ENCODE assay signal across 8 cellular contexts in genomic region chr1:221839794-221840395, GRCh38.
DNase-seq lines count a peak whose midpoint lies in the region; ATAC-seq lines count a peak whose summit lies in the region.

No MANE protein-coding gene starts in this region.

- peak overlapping the region; percentile 47 for H3K9ac ChIP-seq in adipocyte (ENCODE audit: low read length)

- H3K9me3 ChIP-seq in adipocyte (ENCODE audit: control insufficient read depth, low read length): no peaks in the 10 kb centered on the region

- peak; percentile 97 for ATAC-seq in GM18520 (IDR thresholded peaks at IDR 0.05; ENCODE audit: unreplicated experiment)
- peak; percentile 83 for ATAC-seq in HG02970 (IDR thresholded peaks at IDR 0.05; ENCODE audit: low FRiP score, unreplicated experiment)

- DNase-seq in SW480 (ENCODE audit: low spot score): peak; percentile 82
- peak; percentile 69 for DNase-seq in adipocyte (ENCODE audit: low read depth)
- peak; percentile 59 to 86 for DNase-seq in lung microvascular endothelial cell (ENCODE audit: low read depth in 2 of 2)
- DNase-seq in nucleus accumbens (lab: John Stamatoyannopoulos, UW): no peak
- no peak for DNase-seq in SK-N-DZ (ENCODE audit: low spot score)

- H3K27ac Mint-ChIP-seq in stimulated activated naive CD8-positive, alpha-beta T cell treated with anti-CD3 and anti-CD28 coated beads, Interleukin-15, Interleukin-2, amounts not matched to agents 100 ng/mL and 50 ng/mL, for 24 hours: peak overlapping the region; percentile 95

- no peaks in the 10 kb centered on the region for H3K36me3 ChIP-seq in adipocyte (ENCODE audit: control insufficient read depth, insufficient read depth, low read length, severe bottlenecking)

- H3K4me3 ChIP-seq in adipocyte (ENCODE audit: low read length): peak overlapping the region; percentile 14

- H3K4me3 Mint-ChIP-seq in stimulated activated naive CD8-positive, alpha-beta T cell treated with anti-CD3 and anti-CD28 coated beads, Interleukin-15, Interleukin-2, amounts not matched to agents 100 ng/mL and 50 ng/mL, for 24 hours: peak overlapping the region; percentile 12

- H3K4me1 Mint-ChIP-seq in stimulated activated naive CD8-positive, alpha-beta T cell treated with anti-CD3 and anti-CD28 coated beads, Interleukin-15, Interleukin-2, amounts not matched to agents 100 ng/mL and 50 ng/mL, for 24 hours (ENCODE audit: low read depth): peaks cover 46% of the 10 kb centered on the region

- peaks cover 27% of the 10 kb centered on the region for H3K4me1 ChIP-seq in adipocyte (ENCODE audit: control insufficient read depth, insufficient read depth, low read length)

- H3K9me3 Mint-ChIP-seq in stimulated activated naive CD8-positive, alpha-beta T cell treated with anti-CD3 and anti-CD28 coated beads, Interleukin-15, Interleukin-2, amounts not matched to agents 100 ng/mL and 50 ng/mL, for 24 hours: no peaks in the 10 kb centered on the region

- peaks cover 4% of the 10 kb centered on the region for H3K27me3 Mint-ChIP-seq in stimulated activated naive CD8-positive, alpha-beta T cell treated with anti-CD3 and anti-CD28 coated beads, Interleukin-15, Interleukin-2, amounts not matched to agents 100 ng/mL and 50 ng/mL, for 24 hours

- H3K36me3 Mint-ChIP-seq in stimulated activated naive CD8-positive, alpha-beta T cell treated with anti-CD3 and anti-CD28 coated beads, Interleukin-15, Interleukin-2, amounts not matched to agents 100 ng/mL and 50 ng/mL, for 24 hours (ENCODE audit: low read depth): no peaks in the 10 kb centered on the region

- H3K27me3 ChIP-seq in adipocyte (replicated peaks; ENCODE audit: control insufficient read depth, insufficient read depth, low read length): no peaks in the 10 kb centered on the region

Comparison
In these comparisons a context has a peak if more than half of its experiments do, and no peak if none do; other contexts are left out.
1. DNase-seq: peak in SW480 (single experiment), adipocyte (single experiment) and lung microvascular endothelial cell (2 of 2); none in nucleus accumbens (0 of 56) and SK-N-DZ (single experiment).